In the genomic region with DNA sequence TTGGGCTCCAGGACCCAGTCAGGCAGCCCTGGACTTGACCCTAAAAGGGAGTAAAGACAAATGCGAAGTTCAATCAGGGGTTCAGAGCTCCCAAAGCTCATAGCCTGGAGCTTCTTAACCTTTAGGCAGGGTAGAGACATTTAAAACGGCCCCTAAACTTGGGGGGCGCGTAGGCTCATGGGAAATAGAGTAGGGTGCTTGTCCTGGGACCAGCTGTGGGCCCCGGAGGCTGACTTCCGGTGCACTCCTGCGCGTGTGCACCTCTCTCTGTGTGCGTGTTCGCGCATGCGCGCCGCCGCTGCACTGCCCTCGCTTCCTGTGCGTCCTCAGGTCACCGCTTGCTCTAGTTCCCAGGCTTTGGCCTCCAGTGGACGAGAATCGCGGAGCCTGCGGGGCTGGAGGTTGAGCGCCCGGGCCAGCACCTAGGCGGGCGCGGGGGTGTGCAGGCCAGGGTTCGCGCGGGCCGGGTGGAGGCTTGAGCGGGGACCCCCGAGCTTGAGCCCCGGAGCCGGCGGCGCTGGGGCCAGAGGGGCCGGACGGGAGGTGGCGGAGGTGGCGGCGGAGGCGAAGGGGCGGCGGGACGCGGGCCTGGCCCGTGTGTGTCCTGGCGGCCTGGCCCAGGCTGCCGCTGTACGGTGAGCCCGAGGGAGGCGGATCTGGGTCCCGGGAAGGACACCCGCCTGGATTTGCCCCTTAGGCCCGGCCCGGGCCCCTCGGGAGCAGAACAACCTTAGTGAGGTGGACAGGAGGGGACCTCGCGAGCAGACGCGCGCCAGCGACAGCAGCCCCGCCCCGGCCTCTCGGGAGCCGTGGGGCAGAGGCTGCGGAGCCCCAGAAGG, we compare ENCODE assay signal across 8 cellular contexts. TPM values are rescaled to one million over a fixed set of nuclear protein-coding genes. Genes with fewer than 3 reads are reported as not detected.
A peak's percentile ranks its signal among the peaks of the same experiment; 100 is the strongest.
DNase-seq lines count a peak whose midpoint lies in the region; ATAC-seq and TF ChIP-seq lines count a peak whose summit lies in the region.

A gene (plus strand): TSS at position 303 of the 839 bp plus-strand sequence. CDS start 2,217 bp downstream, outside the sequence.

- no peaks in the 10 kb centered on the region for H3K9me3 ChIP-seq in cardiac muscle cell (ENCODE audit: low read depth)
- H3K9me3 ChIP-seq in parathyroid adenoma (ENCODE audit: control insufficient read depth, low read length): no peaks in the 10 kb centered on the region
- H3K9me3 ChIP-seq in tibial nerve: peaks cover 0 to 6% (median 2%) of the 10 kb centered on the region in 4 donors

- H3K4me1 ChIP-seq in cardiac muscle cell (ENCODE audit: low read depth): no peaks in the 10 kb centered on the region
- H3K4me1 ChIP-seq in parathyroid adenoma: no peaks in the 10 kb centered on the region
- H3K4me1 ChIP-seq in tibial nerve: peaks cover 0 to 7% (median 5%) of the 10 kb centered on the region in 4 donors

- TF ChIP-seq EP300 in tibial nerve (IDR thresholded peaks at IDR 0.05): peak in 1 of 2 donors; percentile 78

- H3K79me2 ChIP-seq in parathyroid adenoma: peaks cover 4% of the 10 kb centered on the region

- H3K27ac ChIP-seq in cardiac muscle cell (peak within 1 kb of the TSS; percentile 95), parathyroid adenoma (peak within 1 kb of the TSS; percentile 33), tibial nerve (peak within 1 kb of the TSS in 3 of 4 donors; percentile 51 to 88 (median 86))

- H3K36me3 ChIP-seq in cardiac muscle cell (peaks cover 19% of the 10 kb centered on the region), parathyroid adenoma (ENCODE audit: control insufficient read depth, insufficient read depth, low read length) (no peaks in the 10 kb centered on the region), tibial nerve (peaks cover 0 to 28% (median 3%) of the 10 kb centered on the region in 3 donors)

- peak within 1 kb of the TSS; percentile 88 for H3K9ac ChIP-seq in parathyroid adenoma

- DNase-seq in NCI-H128 (lab: John Stamatoyannopoulos, UW; ENCODE audit: unreplicated experiment) (peak; percentile 52), SW 1271 (lab: John Stamatoyannopoulos, UW) (peak; percentile 89 to 91), cardiac muscle cell (ENCODE audit: low read depth in 1 of 2, low spot score in 1 of 2) (peak; percentile 96 to 99), tibial nerve (ENCODE audit: low spot score in 2 of 2) (peak; percentile 71 to 75)
- peak; percentile 78 for DNase-seq in activated naive CD8-positive, alpha-beta T cell treated with anti-CD3 and anti-CD28 coated beads, Interleukin-2, amount 50 U/mL, for 16 hours (ENCODE audit: low read depth, low spot score)

- TF ChIP-seq CTCF in GM12875 (IDR thresholded peaks at IDR 0.05; ENCODE audit: borderline replicate concordance, insufficient read depth, low read depth, low read length): no peak
- no peak for TF ChIP-seq CTCF in cardiac muscle cell (IDR thresholded peaks at IDR 0.05; ENCODE audit: low read depth, low read length)
- no peak for TF ChIP-seq CTCF in parathyroid adenoma (IDR thresholded peaks at IDR 0.05)
- TF ChIP-seq CTCF in tibial nerve (IDR thresholded peaks at IDR 0.05): peak in 2 of 5 experiments; percentile 16 to 24

- H3K27me3 ChIP-seq in cardiac muscle cell (no peaks in the 10 kb centered on the region), parathyroid adenoma (ENCODE audit: control insufficient read depth, insufficient read depth, low read length) (no peaks in the 10 kb centered on the region), tibial nerve (no peaks in the 10 kb centered on the region)

- peak within 1 kb of the TSS; percentile 85 for H3K4me3 ChIP-seq in GM12875 (ENCODE audit: low read depth, low read length)
- H3K4me3 ChIP-seq in cardiac muscle cell: peak within 1 kb of the TSS; percentile 71
- H3K4me3 ChIP-seq in parathyroid adenoma (ENCODE audit: low read depth, low read length): peak within 1 kb of the TSS; percentile 85
- H3K4me3 ChIP-seq in tibial nerve: peak within 1 kb of the TSS; percentile 77 to 92 (median 86)

- 1 to 3% methylated on average over 23 to 27 of the region's 69 CpGs for WGBS in tibial nerve, 2 donors

- H3K4me2 ChIP-seq in parathyroid adenoma (ENCODE audit: low read length): peak within 1 kb of the TSS; percentile 73

- H2AFZ ChIP-seq in parathyroid adenoma: peak within 1 kb of the TSS; percentile 63

- TF ChIP-seq POLR2A in tibial nerve (IDR thresholded peaks at IDR 0.05): peak in 1 of 2 donors; percentile 34

- ATAC-seq in HG02759 (IDR thresholded peaks at IDR 0.05; ENCODE audit: unreplicated experiment): peak; percentile 99

RNA-seq across cellular contexts. Expression of the gene that starts here (rescaled TPM):
- total RNA-seq in cardiac muscle cell: 8.7 and 18.6 TPM in 2 replicates
- 7.7 and 11.4 TPM in 2 replicates for polyA plus RNA-seq in cardiac muscle cell
- total RNA-seq in tibial nerve: 10 to 100 TPM in 1 of 4 donors, 1 to 10 TPM in 3; 7.5 to 11.3 (median 9.0) TPM

Comparison
In these comparisons a context has a peak if more than half of its experiments do, and no peak if none do; other contexts are left out.
1. Peak in every context shown above with its lines: DNase-seq, ATAC-seq, H3K4me3 ChIP-seq and H3K27ac ChIP-seq.
2. H3K27ac ChIP-seq: peak in every context shown above with its lines; median percentile 95 in cardiac muscle cell; 86 in tibial nerve; 33 in parathyroid adenoma.